ENCODE assay signal across 8 cellular contexts in genomic region chr22:36365020-36365411, GRCh38. TPM values are rescaled to one million over a fixed set of nuclear protein-coding genes. Genes with fewer than 3 reads are reported as not detected.
DNase-seq lines count a peak whose midpoint lies in the region; ATAC-seq and TF ChIP-seq lines count a peak whose summit lies in the region.

No MANE protein-coding gene starts in this region.

- peak overlapping the region; percentile 43 for H3K9ac ChIP-seq in adipocyte (ENCODE audit: low read length)

- H3K36me3 ChIP-seq in adipocyte (ENCODE audit: control insufficient read depth, insufficient read depth, low read length, severe bottlenecking) (no peaks in the 10 kb centered on the region), kidney epithelial cell (ENCODE audit: control insufficient read depth, insufficient read depth, low read length) (no peaks in the 10 kb centered on the region)

- no peak overlapping the region for H3K4me3 ChIP-seq in adipocyte (ENCODE audit: low read length)
- H3K4me3 ChIP-seq in kidney epithelial cell (ENCODE audit: low read depth, low read length): no peak overlapping the region

- ATAC-seq in HG02870 (IDR thresholded peaks at IDR 0.05; ENCODE audit: unreplicated experiment): no peak
- no peak for ATAC-seq in GM21526 (IDR thresholded peaks at IDR 0.05; ENCODE audit: low FRiP score, unreplicated experiment)

- H3K27me3 ChIP-seq in adipocyte (replicated peaks; ENCODE audit: control insufficient read depth, insufficient read depth, low read length): no peaks in the 10 kb centered on the region
- H3K27me3 ChIP-seq in kidney epithelial cell (ENCODE audit: control insufficient read depth, insufficient read depth, low read length): no peaks in the 10 kb centered on the region

- DNase-seq in NK-92 treated with Interleukin-12 subunit alpha and Interleukin-12 subunit beta, amount 100 ng/mL, for 24 hours (lab: John Stamatoyannopoulos, UW): peak; percentile 80
- DNase-seq in NK-92 (lab: John Stamatoyannopoulos, UW; ENCODE audit: unreplicated experiment) (no peak), T-helper 1 cell (peak; percentile 68 to 93 (median 84)), adipocyte (ENCODE audit: low read depth) (peak; percentile 81), kidney epithelial cell (ENCODE audit: low read depth) (peak; percentile 93)
- DNase-seq in stimulated activated CD4-positive, alpha-beta T cell treated with anti-CD3 and anti-CD28 coated beads, Interleukin-4, amount 100 ng/mL, for 1 hour: peak; percentile 85

- peaks cover 78% of the 10 kb centered on the region for H3K4me1 ChIP-seq in adipocyte (ENCODE audit: control insufficient read depth, insufficient read depth, low read length)

- H3K9me3 ChIP-seq in adipocyte (ENCODE audit: control insufficient read depth, low read length): no peaks in the 10 kb centered on the region

- no peak for TF ChIP-seq CTCF in kidney epithelial cell (IDR thresholded peaks at IDR 0.05; ENCODE audit: insufficient read depth, low read length, poor library complexity, severe bottlenecking)

RNA-seq across cellular contexts. Expression of gene MYH9, which starts 22.8 kb away (rescaled TPM):
- total RNA-seq in kidney epithelial cell: 1,580 and 1,647 TPM in 2 replicates
